ENCODE assay signal across 1 cellular context in the genomic region with DNA sequence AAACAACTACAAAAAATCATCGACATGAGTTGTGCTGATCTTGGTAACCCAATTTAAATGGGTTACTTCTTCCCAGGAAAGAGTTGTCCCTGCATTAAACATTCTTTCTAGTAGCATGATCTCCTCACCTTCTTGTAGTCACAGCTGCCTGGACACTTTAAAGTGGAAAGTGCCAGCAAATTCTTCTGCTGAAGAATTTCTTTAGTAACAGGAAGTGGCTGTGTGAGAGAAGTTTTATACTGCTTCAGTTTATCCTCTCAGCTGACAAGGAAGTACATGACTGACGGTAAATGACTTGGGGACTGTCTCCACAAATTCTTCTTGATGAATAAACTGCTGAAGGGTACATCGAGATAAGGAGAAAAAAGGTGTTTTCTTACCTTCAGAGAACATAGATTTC.
TF ChIP-seq lines count a peak whose summit lies in the region.

No MANE protein-coding gene starts in this region.

TF ChIP-seq in H1, 55 proteins besides CTCF, POLR2A, EP300 and RAD21:
- TF ChIP-seq CHD7 (IDR thresholded peaks at IDR 0.05; ENCODE audit: insufficient replicate concordance, low read length) (no peak), RXRA (IDR thresholded peaks at IDR 0.05; ENCODE audit: insufficient read depth, low read depth, low read length) (no peak), ASH2L (IDR thresholded peaks at IDR 0.05; ENCODE audit: low read length) (no peak), E2F6 (IDR thresholded peaks at IDR 0.05) (no peak), POU5F1 (IDR thresholded peaks at IDR 0.05; ENCODE audit: low read depth, low read length) (no peak), POLR2AphosphoS5 (IDR thresholded peaks at IDR 0.05; ENCODE audit: low read depth, low read length) (no peak), SUZ12 (IDR thresholded peaks at IDR 0.05; ENCODE audit: low read length) (no peak), PHF8 (conservative IDR thresholded peaks at IDR 0.05; ENCODE audit: low read depth, low read length) (no peak), HDAC6 (IDR thresholded peaks at IDR 0.05; ENCODE audit: low read depth, low read length) (no peak)
